Comparison of ENCODE assay signal across 8 cellular contexts in genomic region chr5:163459465-163459887, GRCh38. TPM values are rescaled to one million over a fixed set of nuclear protein-coding genes. Genes with fewer than 3 reads are reported as not detected.
DNase-seq lines count a peak whose midpoint lies in the region; ATAC-seq, FAIRE-seq and TF ChIP-seq lines count a peak whose summit lies in the region.

No MANE protein-coding gene starts in this region.

- CTCF ChIA-PET in AG04449 (lab: Yijun Ruan, JAX) (interaction anchor here (1.5 to 5.1 kb wide), 4 partner anchors 14 to 51 kb away, joined by 3 to 40 read pairs (median 4); no protein-coding TSS in a partner anchor), T-cell (lab: Charles Lee) (interaction anchor here (1.0 to 3.7 kb wide), 10 partner anchors 9 to 51 kb away, joined by 3 to 55 read pairs (median 7); partner anchors contain the start of genes MAT2B (in 2 of the 2) and CCNG1 (in 1 of the 2))

- H3K9me3 Mint-ChIP-seq in T-cell (no peaks in the 10 kb centered on the region), glutamatergic neuron (ENCODE audit: unreplicated experiment) (peaks cover 8% of the 10 kb centered on the region)

- H3K36me3 Mint-ChIP-seq in T-cell (peaks cover 18% of the 10 kb centered on the region), glutamatergic neuron (ENCODE audit: unreplicated experiment) (peaks cover 4% of the 10 kb centered on the region)

- peaks cover 4% of the 10 kb centered on the region for H3K36me3 ChIP-seq in skeletal muscle satellite cell (ENCODE audit: insufficient read depth, low read length)

- peak overlapping the region; percentile 73 for H3K4me2 ChIP-seq in skeletal muscle satellite cell (ENCODE audit: low read length)

- H3K27ac Mint-ChIP-seq in T-cell (peak overlapping the region; percentile 98 to 99), glutamatergic neuron (ENCODE audit: unreplicated experiment) (peak overlapping the region; percentile 96)

- H3K4me1 ChIP-seq in skeletal muscle satellite cell (ENCODE audit: control insufficient read depth, insufficient read depth, low read length), result peaks cover 26% of the 10 kb centered on the region

- DNase-seq in AG04449 (ENCODE audit: low read depth, low spot score), result no peak
- DNase-seq in T-cell, result no peak
- DNase-seq in glutamatergic neuron, result no peak
- DNase-seq in frontal cortex (ENCODE audit: low spot score in 2 of 2), result no peak
- DNase-seq in NCI-H774 (lab: John Stamatoyannopoulos, UW), result no peak

- no peak for TF ChIP-seq CTCF in AG04449 (IDR thresholded peaks at IDR 0.05; ENCODE audit: insufficient read depth, low read length, missing control alignments)
- no peak for TF ChIP-seq CTCF in glutamatergic neuron (IDR thresholded peaks at IDR 0.05; ENCODE audit: partially characterized antibody, unreplicated experiment)

- H3K4me1 Mint-ChIP-seq in T-cell, result peaks cover 50 to 66% (median 54%) of the 10 kb centered on the region in 3 donors
- H3K4me1 Mint-ChIP-seq in glutamatergic neuron (ENCODE audit: low read depth, unreplicated experiment), result peaks cover 4% of the 10 kb centered on the region

- no peaks in the 10 kb centered on the region for H3K9me3 ChIP-seq in skeletal muscle satellite cell (replicated peaks; ENCODE audit: low read length)

- H3K4me3 Mint-ChIP-seq in T-cell, result peak overlapping the region; percentile 93 to 98 (median 96)
- H3K4me3 Mint-ChIP-seq in glutamatergic neuron (ENCODE audit: unreplicated experiment), result peak overlapping the region; percentile 99

- POLR2A ChIA-PET in AG04449 (lab: Yijun Ruan, JAX), result interaction anchor here (0.6 to 2.6 kb wide), 3 partner anchors 17 to 46 kb away, joined by 3 to 12 read pairs (median 11); partner anchors contain the start of genes CCNG1 and MAT2B
- POLR2A ChIA-PET in T-cell (lab: Charles Lee), result interaction anchor here in 1 of 2 donors (0.8 to 3.2 kb wide), 7 partner anchors 14 to 56 kb away, joined by 3 to 29 read pairs (median 5); partner anchors contain the start of genes CCNG1 and MAT2B

- H3K27me3 Mint-ChIP-seq in T-cell (no peaks in the 10 kb centered on the region), glutamatergic neuron (ENCODE audit: unreplicated experiment) (peaks cover 6% of the 10 kb centered on the region)

- no peak for FAIRE-seq in frontal cortex (lab: Jason Lieb, UNC)

- H3K9ac ChIP-seq in skeletal muscle satellite cell (ENCODE audit: low read depth, low read length), result peak overlapping the region; percentile 85

- no peaks in the 10 kb centered on the region for H3K27me3 ChIP-seq in skeletal muscle satellite cell (ENCODE audit: control insufficient read depth, insufficient read depth, low read length)

- ATAC-seq in GM18909 (IDR thresholded peaks at IDR 0.05; ENCODE audit: poor library complexity, unreplicated experiment) (peak; percentile 12), HG03159 (IDR thresholded peaks at IDR 0.05; ENCODE audit: unreplicated experiment) (peak; percentile 9), T-cell (replicated peaks in 1 of 4) (no peak)

- H3K4me3 ChIP-seq in AG04449 (ENCODE audit: low read depth, low read length) (peak overlapping the region; percentile 77), skeletal muscle satellite cell (ENCODE audit: low read length) (peak overlapping the region; percentile 74)

RNA-seq across cellular contexts. Expression of gene NUDCD2, which starts 0.4 kb away (rescaled TPM):
- total RNA-seq in T-cell, result 10 to 100 TPM; 18.9 to 29.9 (median 29.3) TPM
- 19.2 TPM for total RNA-seq in glutamatergic neuron (ENCODE audit: unreplicated experiment)
- total RNA-seq in skeletal muscle satellite cell (2012; rRNA removed), result 4.4 and 5.8 TPM in 2 replicates
- total RNA-seq in frontal cortex, result 17.5 TPM

RNA-seq across cellular contexts. Expression of gene HMMR, which starts 1.0 kb away (rescaled TPM):
- total RNA-seq in T-cell, result under 1 TPM; 0.41 to 0.88 (median 0.84) TPM
- total RNA-seq in glutamatergic neuron (ENCODE audit: unreplicated experiment), result 7.4 TPM
- total RNA-seq in skeletal muscle satellite cell (2012; rRNA removed), result 26.9 and 27.4 TPM in 2 replicates
- 2.9 TPM for total RNA-seq in frontal cortex

RNA-seq across cellular contexts. Expression of gene CCNG1, which starts 22.1 kb away (rescaled TPM):
- total RNA-seq in T-cell (100 to 1,000 TPM; 108 to 129 (median 112) TPM), glutamatergic neuron (ENCODE audit: unreplicated experiment) (149 TPM), frontal cortex (133 TPM)
- total RNA-seq in skeletal muscle satellite cell (2012; rRNA removed), result 137 and 275 TPM in 2 replicates

RNA-seq across cellular contexts. Expression of gene MAT2B, which starts 45.9 kb away (rescaled TPM):
- total RNA-seq in T-cell (100 to 1,000 TPM in 3 of 5 donors, 10 to 100 TPM in 2; 62.2 to 131 (median 115) TPM), glutamatergic neuron (ENCODE audit: unreplicated experiment) (23.1 TPM), frontal cortex (37.1 TPM)
- total RNA-seq in skeletal muscle satellite cell (2012; rRNA removed), result 36.8 and 37.4 TPM in 2 replicates

Comparison
In these comparisons a context has a peak if more than half of its experiments do, and no peak if none do; other contexts are left out.
1. ATAC-seq: peak in GM18909 (single experiment) and HG03159 (single experiment); none in T-cell (0 of 4).